23 cellular contexts compared by ENCODE assay signal in genomic region chr3:94961423-94962100, GRCh38.
DNase-seq lines count a peak whose midpoint lies in the region; ATAC-seq and TF ChIP-seq lines count a peak whose summit lies in the region.
"Had no signal": no experiment of that assay in that cellular context is flagged by ENCODE, and none has a peak within 500 bp of the region (broad histone marks: within the 10 kb centered on the region; RNA-seq: fewer than 3 reads in every experiment).

No MANE protein-coding gene starts in this region.

- H3K27me3 ChIP-seq in transverse colon, result no peaks in the 10 kb centered on the region
- H3K27me3 ChIP-seq: BE2C had no signal

- intact Hi-C loops in left colon (cut with DNase I, micrococcal nuclease), result no loop called here
- intact Hi-C loops in transverse colon (cut with DNase I; ENCODE audit: low total_unique reads), result no loop called here

- no peak overlapping the region for H3K4me3 Mint-ChIP-seq in osteocyte (ENCODE audit: unreplicated experiment)
- H3K4me3 Mint-ChIP-seq: CD4-positive, alpha-beta T cell; HFFc6 had no signal

- H3K9me3 Mint-ChIP-seq in osteocyte (ENCODE audit: unreplicated experiment), result peaks cover 5% of the 10 kb centered on the region

- H3K9me3 ChIP-seq in transverse colon, result no peaks in the 10 kb centered on the region
- H3K9me3 ChIP-seq: BE2C had no signal

- no peak overlapping the region for H3K27ac ChIP-seq in transverse colon
- H3K27ac ChIP-seq: SK-N-MC had no signal

- H3K4me3 ChIP-seq in transverse colon, result no peak overlapping the region
- H3K4me3 ChIP-seq: SK-N-MC had no signal

- no peak for TF ChIP-seq POLR2A in transverse colon (IDR thresholded peaks at IDR 0.05)

- no peaks in the 10 kb centered on the region for H3K36me3 ChIP-seq in transverse colon
- H3K36me3 ChIP-seq: BE2C had no signal

- in situ Hi-C loops in transverse colon (cut with MboI; ENCODE audit: low pct_ligation_motif_present in 1 of 4, low pct_unique_long_range_greater_than_20kb in 1 of 4, low sequenced_read_pairs in 3 of 4), result no loop called here

- TF ChIP-seq EP300 in transverse colon (IDR thresholded peaks at IDR 0.05; ENCODE audit: low read depth), result no peak

- H3K27ac Mint-ChIP-seq in osteocyte (ENCODE audit: unreplicated experiment), result no peak overlapping the region
- H3K27ac Mint-ChIP-seq: CD4-positive, alpha-beta T cell; HFFc6 had no signal

- DNase-seq in SIG-M5 treated with dmso at 0.1 percent for 504 hours (lab: John Stamatoyannopoulos, UW; ENCODE audit: unreplicated experiment) (peak; percentile 5), SIG-M5 (lab: John Stamatoyannopoulos, UW) (no peak), NCI-H510A (lab: John Stamatoyannopoulos, UW) (peak; percentile 31), left colon (no peak), osteocyte (ENCODE audit: extremely low spot score, unreplicated experiment) (no peak), DMS114 treated with DMSO at 0.1 percent for 48 hours (lab: John Stamatoyannopoulos, UW; ENCODE audit: unreplicated experiment) (no peak), GOT3 (lab: John Stamatoyannopoulos, UW) (no peak), transverse colon (no peak)
- DNase-seq: BE2C; Calu3; CD4-positive, alpha-beta T cell; DMS79; H7; HFFc6; Kasumi-1; MM.1S; NCI-H1092; NCI-H187; NCI-H345; NCI-H526 treated with DMSO at 0.1 percent for 48 hours; NK-92 treated with Interleukin-12 subunit alpha and Interleukin-12 subunit beta, amount 100 ng/mL, for 24 hours had no signal

- peaks cover under 1% of the 10 kb centered on the region for H3K27me3 Mint-ChIP-seq in osteocyte (ENCODE audit: unreplicated experiment)
- H3K27me3 Mint-ChIP-seq: CD4-positive, alpha-beta T cell had no signal

- no peaks in the 10 kb centered on the region for H3K4me1 ChIP-seq in transverse colon
- H3K4me1 ChIP-seq: BE2C had no signal

- peak; percentile 77 for ATAC-seq in left colon
- ATAC-seq: Right ventricle myocardium inferior had no signal

- no peaks in the 10 kb centered on the region for H3K36me3 Mint-ChIP-seq in osteocyte (ENCODE audit: unreplicated experiment)

- 55 to 63% methylated on average over 2 to 6 of the region's 6 CpGs for WGBS in transverse colon (ENCODE audit: low coverage in 1 of 2), 2 donors

- TF ChIP-seq CTCF in osteocyte (IDR thresholded peaks at IDR 0.05) (no peak), transverse colon (IDR thresholded peaks at IDR 0.05) (no peak)

- no peaks in the 10 kb centered on the region for H3K4me1 Mint-ChIP-seq in osteocyte (ENCODE audit: unreplicated experiment)

Comparison
In these comparisons a context has a peak if more than half of its experiments do, and no peak if none do; other contexts are left out.
1. DNase-seq: peak in SIG-M5 treated with dmso at 0.1 percent for 504 hours (single experiment) and NCI-H510A (single experiment); none in SIG-M5 (single experiment), left colon (0 of 2), osteocyte (single experiment), DMS114 treated with DMSO at 0.1 percent for 48 hours (single experiment), GOT3 (single experiment) and transverse colon (single experiment).